ENCODE assay signal across 19 cellular contexts in genomic region chr15:39131605-39132004, GRCh38.
DNase-seq lines count a peak whose midpoint lies in the region; TF ChIP-seq lines count a peak whose summit lies in the region.
"Had no signal": no experiment of that assay in that cellular context is flagged by ENCODE, and none has a peak within 500 bp of the region (broad histone marks: within the 10 kb centered on the region; RNA-seq: fewer than 3 reads in every experiment).

No MANE protein-coding gene starts in this region.

- H3K4me3 Mint-ChIP-seq in progenitor cell of endocrine pancreas (ENCODE audit: low read depth), result no peak overlapping the region
- H3K4me3 Mint-ChIP-seq: activated CD4-positive, alpha-beta memory T cell treated with anti-CD3 and anti-CD28 coated beads for 36 hours had no signal

- no peak overlapping the region for H2AFZ ChIP-seq in PC-9

- H3K27me3 Mint-ChIP-seq in progenitor cell of endocrine pancreas, result peaks cover 8% of the 10 kb centered on the region
- H3K27me3 Mint-ChIP-seq: activated CD4-positive, alpha-beta memory T cell treated with anti-CD3 and anti-CD28 coated beads for 36 hours had no signal

- no peaks in the 10 kb centered on the region for H3K9me3 ChIP-seq in BLaER1 treated with 17β-estradiol and CSF1 and Interleukin-3, amounts not matched to agents 10 nM and 100 nM (replicated peaks in 1 of 11)
- no peaks in the 10 kb centered on the region for H3K9me3 ChIP-seq in PC-9 (ENCODE audit: insufficient read depth, low read depth)
- H3K9me3 ChIP-seq in esophagus muscularis mucosa, result no peaks in the 10 kb centered on the region
- no peaks in the 10 kb centered on the region for H3K9me3 ChIP-seq in A673 (ENCODE audit: low read depth, low read length, poor library complexity, severe bottlenecking)
- H3K9me3 ChIP-seq: ascending aorta, gastrocnemius medialis had no signal

- no peaks in the 10 kb centered on the region for H3K27me3 ChIP-seq in BLaER1 treated with 17β-estradiol and CSF1 and Interleukin-3, amounts not matched to agents 10 nM and 100 nM
- H3K27me3 ChIP-seq in PC-9 (ENCODE audit: insufficient read depth, low read depth), result no peaks in the 10 kb centered on the region
- H3K27me3 ChIP-seq in esophagus muscularis mucosa, result no peaks in the 10 kb centered on the region
- peaks cover 22% of the 10 kb centered on the region for H3K27me3 ChIP-seq in A673 (replicated peaks; ENCODE audit: insufficient read depth, low read depth, low read length, poor library complexity)
- H3K27me3 ChIP-seq: ascending aorta, gastrocnemius medialis had no signal

- CTCF ChIA-PET in PC-9 (lab: Charles Lee), result interaction anchor here (1.1 kb wide), 1 partner anchor 40 kb away, joined by 3 read pairs; no protein-coding TSS in a partner anchor
- CTCF ChIA-PET in A673 (lab: Charles Lee), result no interaction called here

- no peaks in the 10 kb centered on the region for H3K36me3 ChIP-seq in BLaER1 treated with 17β-estradiol and CSF1 and Interleukin-3, amounts not matched to agents 10 nM and 100 nM
- H3K36me3 ChIP-seq in PC-9 (ENCODE audit: low read depth) (no peaks in the 10 kb centered on the region), esophagus muscularis mucosa (no peaks in the 10 kb centered on the region), A673 (ENCODE audit: insufficient read depth, low read length, poor library complexity, severe bottlenecking) (no peaks in the 10 kb centered on the region)
- H3K36me3 ChIP-seq: ascending aorta, gastrocnemius medialis had no signal

- intact Hi-C loops in PC-9 (cut with micrococcal nuclease; ENCODE audit: unreplicated experiment) (no loop called here), esophagus muscularis mucosa (cut with DNase I) (loop anchor here (5.0 to 10.0 kb wide), 2 partner anchors 36 to 47 kb away; no protein-coding TSS in a partner anchor), A673 (cut with micrococcal nuclease; ENCODE audit: unreplicated experiment) (no loop called here)

- 64% methylated on average over 4 of the region's 4 CpGs for WGBS in esophagus muscularis mucosa

- no peaks in the 10 kb centered on the region for H3K36me3 Mint-ChIP-seq in progenitor cell of endocrine pancreas (ENCODE audit: insufficient read depth)
- H3K36me3 Mint-ChIP-seq: activated CD4-positive, alpha-beta memory T cell treated with anti-CD3 and anti-CD28 coated beads for 36 hours had no signal

- H3K27ac ChIP-seq in BLaER1 treated with 17β-estradiol and CSF1 and Interleukin-3, amounts not matched to agents 10 nM and 100 nM, result peak overlapping the region in 8 of 11 experiments; percentile 46 to 79 (median 74); a peak in 11 of 22 replicates
- H3K27ac ChIP-seq in PC-9 (0 out of 2 replicates have a peak overlapping the region, but pooled peaks have one; percentile 29), esophagus muscularis mucosa (replicated peaks in 1 of 4) (peak overlapping the region; percentile 68 to 82 (median 75)), A673 (ENCODE audit: low read depth, low read length, poor library complexity, severe bottlenecking) (no peak overlapping the region)
- H3K27ac ChIP-seq: ascending aorta, gastrocnemius medialis had no signal

- peaks cover 10% of the 10 kb centered on the region for H3K4me1 Mint-ChIP-seq in progenitor cell of endocrine pancreas (ENCODE audit: low read depth)

- DNase-seq in PC-9 (no peak), esophagus muscularis mucosa (ENCODE audit: extremely low spot score) (no peak), progenitor cell of endocrine pancreas (ENCODE audit: low spot score, unreplicated experiment) (no peak), GM19238 (ENCODE audit: insufficient read length, low spot score) (no peak), NCI-H510A treated with DMSO at 0.1 percent for 48 hours (lab: John Stamatoyannopoulos, UW) (no peak), A673 (ENCODE audit: low spot score) (no peak), MV-4-11 (lab: John Stamatoyannopoulos, UW) (no peak)
- DNase-seq: activated CD4-positive, alpha-beta memory T cell treated with anti-CD3 and anti-CD28 coated beads for 36 hours; activated naive CD4-positive, alpha-beta T cell treated with Interleukin-2 at 50 U/mL for 16 hours; activated T-cell treated with anti-CD3 and anti-CD28 coated beads, Interleukin-2, amount 50 U/mL, for 1 hour; gastrocnemius medialis; GOT3; mesendoderm; NCI-H1694 treated with DMSO at 0.1 percent for 48 hours; NCI-H446; NK-92 treated with Interleukin-12 subunit alpha and Interleukin-12 subunit beta, amount 100 ng/mL, for 24 hours had no signal

- H4K20me1 ChIP-seq in BLaER1 treated with 17β-estradiol and CSF1 and Interleukin-3, amounts not matched to agents 10 nM and 100 nM, result no peaks in the 10 kb centered on the region
- no peaks in the 10 kb centered on the region for H4K20me1 ChIP-seq in PC-9 (ENCODE audit: insufficient read depth)

- no peaks in the 10 kb centered on the region for H3K9me2 ChIP-seq in PC-9 (ENCODE audit: insufficient read depth)

- POLR2A ChIA-PET in PC-9 (lab: Charles Lee; ENCODE audit: unreplicated experiment) (no interaction called here), A673 (lab: Charles Lee; ENCODE audit: low non-redundant PET) (no interaction called here)

- no peaks in the 10 kb centered on the region for H3K79me2 ChIP-seq in PC-9 (ENCODE audit: low read depth)

- H3K4me3 ChIP-seq in BLaER1 treated with 17β-estradiol and CSF1 and Interleukin-3, amounts not matched to agents 10 nM and 100 nM, result no peak overlapping the region
- H3K4me3 ChIP-seq in PC-9 (no peak overlapping the region), esophagus muscularis mucosa (no peak overlapping the region), A673 (ENCODE audit: low read depth, low read length, poor library complexity, severe bottlenecking) (no peak overlapping the region)
- H3K4me3 ChIP-seq: ascending aorta, gastrocnemius medialis, K562 had no signal

- H3K9me3 Mint-ChIP-seq in progenitor cell of endocrine pancreas (ENCODE audit: low read depth), result no peaks in the 10 kb centered on the region
- H3K9me3 Mint-ChIP-seq: activated CD4-positive, alpha-beta memory T cell treated with anti-CD3 and anti-CD28 coated beads for 36 hours had no signal

- TF ChIP-seq EP300 in esophagus muscularis mucosa (IDR thresholded peaks at IDR 0.05), result no peak

- BruUV-seq in PC-9 (replicated peaks; lab: Mats Ljungman, UMichigan) (no TSS peak), A673 (replicated peaks; lab: Mats Ljungman, UMichigan) (no TSS peak)

- TF ChIP-seq POLR2A in esophagus muscularis mucosa (IDR thresholded peaks at IDR 0.05; ENCODE audit: low read depth), result no peak

- H3K27ac Mint-ChIP-seq in progenitor cell of endocrine pancreas, result peak overlapping the region; percentile 56
- H3K27ac Mint-ChIP-seq: activated CD4-positive, alpha-beta memory T cell treated with anti-CD3 and anti-CD28 coated beads for 36 hours had no signal

- peaks cover 62% of the 10 kb centered on the region for H3F3A ChIP-seq in PC-9 (ENCODE audit: insufficient read depth, low read depth)

- no peak overlapping the region for H3K9ac ChIP-seq in BLaER1 treated with 17β-estradiol and CSF1 and Interleukin-3, amounts not matched to agents 10 nM and 100 nM

- TF ChIP-seq CTCF in PC-9 (conservative IDR thresholded peaks at IDR 0.05) (no peak), esophagus muscularis mucosa (IDR thresholded peaks at IDR 0.05) (no peak), progenitor cell of endocrine pancreas (IDR thresholded peaks at IDR 0.05; ENCODE audit: unreplicated experiment) (no peak), A673 (conservative IDR thresholded peaks at IDR 0.05; ENCODE audit: low read depth, low read length) (no peak)

- H3K4me2 ChIP-seq in BLaER1 treated with 17β-estradiol and CSF1 and Interleukin-3, amounts not matched to agents 10 nM and 100 nM, result no peak overlapping the region
- H3K4me2 ChIP-seq in PC-9, result no peak overlapping the region

- peaks cover 14 to 50% (median 22%) of the 10 kb centered on the region in 10 experiments for H3K4me1 ChIP-seq in BLaER1 treated with 17β-estradiol and CSF1 and Interleukin-3, amounts not matched to agents 10 nM and 100 nM
- peaks cover 85% of the 10 kb centered on the region for H3K4me1 ChIP-seq in PC-9 (replicated peaks; ENCODE audit: insufficient read depth)
- peaks cover 21 to 61% (median 45%) of the 10 kb centered on the region in 4 donors for H3K4me1 ChIP-seq in esophagus muscularis mucosa
- no peaks in the 10 kb centered on the region for H3K4me1 ChIP-seq in A673 (ENCODE audit: insufficient read depth, low read length, poor library complexity, severe bottlenecking)
